11 cellular contexts compared by ENCODE assay signal in genomic region chr10:85477979-85478378, GRCh38.
"Had no signal": no experiment of that assay in that cellular context is flagged by ENCODE, and none has a peak within 500 bp of the region (broad histone marks: within the 10 kb centered on the region; RNA-seq: fewer than 3 reads in every experiment).

No MANE protein-coding gene starts in this region.

- H3K36me3 ChIP-seq: HAP-1 had no signal

- H3K27ac Mint-ChIP-seq: GM23338, H9, HFFc6 had no signal

- H3K4me3 ChIP-seq: GM23248, GM23338, HAP-1 had no signal

- H3K4me1 Mint-ChIP-seq: GM23338, H9 had no signal

- H3K9me3 ChIP-seq: HAP-1 had no signal

- H3K4me2 ChIP-seq: GM23338 had no signal

- H3K27ac ChIP-seq: GM23248 had no signal

- H3K9ac ChIP-seq: GM23248 had no signal

- H3K4me3 Mint-ChIP-seq: GM23338, H9, HFFc6 had no signal

- H2AFZ ChIP-seq: GM23248, GM23338 had no signal

- FAIRE-seq: H1, H54 had no signal

- DNase-seq: GM23248, GOT3, H7, H9, HCEC 1CT, HFFc6 had no signal

- H3K4me1 ChIP-seq: HAP-1 had no signal

- ATAC-seq: GM23338, HCT116 had no signal
